In the genomic region with DNA sequence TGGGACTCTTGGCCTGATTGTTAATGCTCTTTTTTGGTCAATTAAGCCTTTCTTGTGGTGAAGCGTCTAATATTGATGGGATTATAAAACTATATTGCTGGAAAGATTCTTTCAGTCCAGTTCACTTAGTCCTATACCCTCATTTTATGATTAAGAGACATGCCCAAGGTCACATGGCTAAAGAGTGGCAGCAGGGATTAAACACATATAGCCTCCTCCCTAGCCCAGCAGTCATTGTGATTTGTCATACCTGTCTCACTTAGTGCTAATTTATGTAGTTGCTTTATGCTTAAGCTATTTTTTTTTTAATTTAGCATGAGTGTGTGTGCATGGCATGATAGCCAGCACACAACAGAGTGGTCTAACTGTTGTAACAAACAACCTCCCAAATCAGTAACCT, we compare ENCODE assay signal across 12 cellular contexts.
"Had no signal": no experiment of that assay in that cellular context is flagged by ENCODE, and none has a peak within 500 bp of the region (broad histone marks: within the 10 kb centered on the region; RNA-seq: fewer than 3 reads in every experiment).

No MANE protein-coding gene starts in this region.

- H3K4me3 Mint-ChIP-seq: activated naive CD8-positive, alpha-beta T cell; natural killer cell treated with Interleukin-12 subunit alpha and Interleukin-12 subunit beta and Interleukin-15 and Interleukin-18, amount 100 ng/mL, for 72 hours had no signal

- H3K4me3 ChIP-seq: ascending aorta, esophagus squamous epithelium, tibial artery, uterus had no signal

- H3K36me3 ChIP-seq: uterus had no signal

- H3K27me3 ChIP-seq: ascending aorta, esophagus squamous epithelium, tibial artery, uterus had no signal

- H3K4me1 ChIP-seq: ascending aorta, tibial artery, uterus had no signal

- DNase-seq: activated CD4-positive, CD25-positive, alpha-beta regulatory T cell treated with anti-CD3 and anti-CD28 coated beads, Interleukin-2, amount 50 U/mL, for 72 hours; activated effector memory CD4-positive, alpha-beta T cell treated with Interleukin-2 at 50 U/mL for 16 hours; esophagus squamous epithelium; left ventricle myocardium superior; stimulated activated CD4-positive, alpha-beta T cell treated with anti-CD3 and anti-CD28 coated beads, Interleukin-12 subunit alpha, Interleukin-12 subunit beta, amount 100 ng/mL, for 4 hours; stimulated activated CD4-positive, alpha-beta T cell treated with anti-CD3 and anti-CD28 coated beads, Interleukin-2, amount 100 ng/mL, for 24 hours; T-helper 1 cell; tibial artery; uterus had no signal

- H3K27ac ChIP-seq: ascending aorta, esophagus squamous epithelium, tibial artery, uterus had no signal

- ATAC-seq: left ventricle myocardium superior; natural killer cell treated with Interleukin-12 subunit alpha and Interleukin-12 subunit beta and Interleukin-15 and Interleukin-18, amount 100 ng/mL, for 72 hours had no signal

- H3K27me3 Mint-ChIP-seq: activated naive CD8-positive, alpha-beta T cell; natural killer cell treated with Interleukin-12 subunit alpha and Interleukin-12 subunit beta and Interleukin-15 and Interleukin-18, amount 100 ng/mL, for 72 hours had no signal

- H3K9me3 ChIP-seq: ascending aorta, esophagus squamous epithelium, tibial artery, uterus had no signal

- H3K9me3 Mint-ChIP-seq: natural killer cell treated with Interleukin-12 subunit alpha and Interleukin-12 subunit beta and Interleukin-15 and Interleukin-18, amount 100 ng/mL, for 72 hours had no signal

- H3K27ac Mint-ChIP-seq: activated naive CD8-positive, alpha-beta T cell had no signal
